8 cellular contexts compared by ENCODE assay signal in the genomic region with DNA sequence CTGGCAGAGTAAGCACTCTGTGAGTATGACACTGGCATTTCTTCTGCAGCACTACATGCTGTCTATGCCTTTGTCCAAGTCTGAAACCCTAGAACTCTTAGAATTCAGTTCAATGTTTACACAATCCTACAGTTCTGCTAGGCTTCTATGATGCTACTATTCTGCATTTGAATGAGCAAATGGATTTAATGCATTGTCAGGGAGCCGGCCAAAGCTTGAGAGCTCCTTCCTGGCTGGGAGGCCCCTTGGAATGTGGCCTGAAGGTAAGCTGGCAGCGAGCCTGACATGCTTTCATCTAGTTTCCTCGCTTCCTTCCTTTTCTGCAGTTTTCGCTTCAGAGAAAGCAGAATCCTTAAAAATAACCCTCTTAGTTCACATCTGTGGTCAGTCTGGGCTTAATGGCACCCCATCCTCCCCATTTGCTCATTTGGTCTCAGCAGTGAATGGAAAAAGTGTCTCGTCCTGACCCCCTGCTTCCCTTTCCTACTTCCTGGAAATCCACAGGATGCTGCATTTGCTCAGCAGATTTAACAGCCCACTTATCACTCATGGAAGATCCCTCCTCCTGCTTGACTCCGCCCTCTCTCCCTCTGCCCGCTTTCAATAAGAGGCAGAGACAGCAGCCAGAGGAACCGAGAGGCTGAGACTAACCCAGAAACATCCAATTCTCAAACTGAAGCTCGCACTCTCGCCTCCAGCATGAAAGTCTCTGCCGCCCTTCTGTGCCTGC. TPM values are rescaled to one million over a fixed set of nuclear protein-coding genes. Genes with fewer than 3 reads are reported as not detected.
A peak's percentile ranks its signal among the peaks of the same experiment; 100 is the strongest.
DNase-seq lines count a peak whose midpoint lies in the region; ATAC-seq, FAIRE-seq and TF ChIP-seq lines count a peak whose summit lies in the region.

Gene CCL2 (plus strand): TSS at position 635 of the 730 bp plus-strand sequence. CDS start 65 bp downstream, at position 700.

- no peak within 1 kb of the TSS for H3K4me2 ChIP-seq in HepG2 (ENCODE audit: low read depth, low read length)
- H3K4me2 ChIP-seq in K562 (ENCODE audit: insufficient read depth, low read length), result peak within 1 kb of the TSS; percentile 45; the same call in 1 of the 2 replicates

- no peaks in the 10 kb centered on the region for H3K9me3 ChIP-seq in liver (ENCODE audit: control insufficient read depth in 4 of 4, low read length in 3 of 4)
- H3K9me3 ChIP-seq in HepG2 (ENCODE audit: low read length), result no peaks in the 10 kb centered on the region
- H3K9me3 ChIP-seq in K562 (replicated peaks; ENCODE audit: control insufficient read depth, insufficient read depth, low read depth, low read length), result no peaks in the 10 kb centered on the region
- H3K9me3 ChIP-seq in gastrocnemius medialis, result no peaks in the 10 kb centered on the region

- in situ Hi-C loops in HepG2 (cut with HindIII; ENCODE audit: extremely low pct_ligation_motif_present, low pct_unique_long_range_greater_than_20kb) (no loop called here), K562 (cut with MboI) (no loop called here), gastrocnemius medialis (cut with MboI; ENCODE audit: low sequenced_read_pairs in 4 of 4) (no loop called here)

- TF ChIP-seq POLR2A in HepG2 (IDR thresholded peaks at IDR 0.05; ENCODE audit: insufficient read depth in 1 of 2, low read depth in 2 of 2, low read length in 2 of 2) (no peak), K562 (conservative IDR thresholded peaks at IDR 0.05) (no peak), gastrocnemius medialis (IDR thresholded peaks at IDR 0.05) (peak in 1 of 2 donors; percentile 63)

- no peaks in the 10 kb centered on the region for H4K20me1 ChIP-seq in HepG2 (ENCODE audit: insufficient read depth, low read length)
- H4K20me1 ChIP-seq in K562 (replicated peaks; ENCODE audit: control insufficient read depth, insufficient read depth, low read length), result peaks cover 2% of the 10 kb centered on the region; the same call in 1 of the 2 replicates

- H3K4me1 ChIP-seq in liver (ENCODE audit: control insufficient read depth in 4 of 4, insufficient read depth in 4 of 4, low read length in 3 of 4), result peaks cover 0 to 4% (median 2%) of the 10 kb centered on the region in 4 donors
- H3K4me1 ChIP-seq in HepG2 (ENCODE audit: insufficient read depth, low read length), result no peaks in the 10 kb centered on the region
- H3K4me1 ChIP-seq in K562 (replicated peaks in 1 of 2; ENCODE audit: control insufficient read depth in 2 of 2, insufficient read depth in 2 of 2, low read length in 2 of 2), result peaks cover 7 to 16% of the 10 kb centered on the region in 2 experiments; a peak in 4 of 5 replicates
- H3K4me1 ChIP-seq in gastrocnemius medialis, result peaks cover 34 to 59% of the 10 kb centered on the region in 2 donors

- 14% methylated on average over 11 of the region's 11 CpGs for WGBS in liver
- WGBS in HepG2 (ENCODE audit: low lambda C conversion rate), result 9% methylated on average over 11 of the region's 11 CpGs
- WGBS in K562 (ENCODE audit: insufficient coverage, low coverage, missing lambda C conversion rate), result 4% methylated on average over 10 of the region's 11 CpGs

- FAIRE-seq in HepG2 (lab: Jason Lieb, UNC) (no peak), K562 (lab: Jason Lieb, UNC) (peak; percentile 11)

- CTCF ChIA-PET in HepG2 (lab: Yijun Ruan, JAX; ENCODE audit: low intra/inter-chr PET ratio, low total read pairs), result no interaction called here
- CTCF ChIA-PET in K562 (lab: Yijun Ruan, JAX; ENCODE audit: low intra/inter-chr PET ratio), result no interaction called here

- TF ChIP-seq EP300 in HepG2 (IDR thresholded peaks at IDR 0.05; ENCODE audit: low read depth in 2 of 2, low read length in 2 of 2), result no peak
- no peak for TF ChIP-seq EP300 in HepG2 (CRISPR knock-in tag; IDR thresholded peaks at IDR 0.05; ENCODE audit: borderline replicate concordance)
- TF ChIP-seq EP300 in K562 (IDR thresholded peaks at IDR 0.05; ENCODE audit: low read length), result no peak

- POLR2A ChIA-PET in HepG2 (lab: Yijun Ruan, JAX), result no interaction called here
- POLR2A ChIA-PET in K562 (lab: Yijun Ruan, JAX), result interaction anchor here (1.2 kb wide), 1 partner anchor 99 kb away, joined by 4 read pairs; no protein-coding TSS in a partner anchor

- no peaks in the 10 kb centered on the region for H3K79me2 ChIP-seq in HepG2 (ENCODE audit: insufficient read depth, low read length)
- H3K79me2 ChIP-seq in K562 (ENCODE audit: control insufficient read depth, insufficient read depth, low read length), result no peaks in the 10 kb centered on the region

- BruUV-seq in HepG2 (replicated peaks; lab: Mats Ljungman, UMichigan) (no TSS peak), K562 (replicated peaks; lab: Mats Ljungman, UMichigan) (no TSS peak)

- no peak for TF ChIP-seq RAD21 in liver (IDR thresholded peaks at IDR 0.05)
- no peak for TF ChIP-seq RAD21 in HepG2 (CRISPR knock-in tag; IDR thresholded peaks at IDR 0.05)
- no peak for TF ChIP-seq RAD21 in K562 (CRISPR knock-in tag; conservative IDR thresholded peaks at IDR 0.05 in 1 of 2, IDR thresholded peaks at IDR 0.05 in 1 of 2)

- H3K27me3 ChIP-seq in liver (ENCODE audit: control insufficient read depth in 4 of 4, insufficient read depth in 4 of 4, low read length in 3 of 4) (no peaks in the 10 kb centered on the region), HepG2 (ENCODE audit: control insufficient read depth in 1 of 2, insufficient read depth in 2 of 2, low read length in 2 of 2) (no peaks in the 10 kb centered on the region), K562 (ENCODE audit: control insufficient read depth in 2 of 2, insufficient read depth in 2 of 2, low read length in 2 of 2) (peaks cover 0 to 3% of the 10 kb centered on the region in 2 experiments; a peak in 3 of 5 replicates), gastrocnemius medialis (no peaks in the 10 kb centered on the region)

- H3K36me3 ChIP-seq in liver (ENCODE audit: control insufficient read depth in 4 of 4, insufficient read depth in 3 of 4, low read depth in 1 of 4, low read length in 3 of 4) (no peaks in the 10 kb centered on the region), HepG2 (replicated peaks in 1 of 2; ENCODE audit: control insufficient read depth in 1 of 2, insufficient read depth in 2 of 2, low read length in 2 of 2) (no peaks in the 10 kb centered on the region), K562 (ENCODE audit: control insufficient read depth, insufficient read depth, low read length) (no peaks in the 10 kb centered on the region), gastrocnemius medialis (no peaks in the 10 kb centered on the region)

- no peak for DNase-seq in HepG2 (ENCODE audit: low spot score)
- DNase-seq in K562 (ENCODE audit: extremely low read depth in 1 of 4, low spot score in 3 of 4), result peak in 2 of 4 experiments; percentile 31 to 50
- peak; percentile 82 for DNase-seq in iPS DF 19.7 (ENCODE audit: low read depth, low spot score)
- DNase-seq in gastrocnemius medialis, result peak; percentile 53 to 59
- no peak for DNase-seq in SKM-1 treated with dmso at 0.1 percent for 144 hours (lab: John Stamatoyannopoulos, UW; ENCODE audit: unreplicated experiment)

- H3K9ac ChIP-seq in liver (ENCODE audit: low read depth in 1 of 2, low read length in 2 of 2) (peak within 1 kb of the TSS in 1 of 2 donors; percentile 19), HepG2 (ENCODE audit: insufficient read depth, low read depth, low read length) (no peak within 1 kb of the TSS), K562 (ENCODE audit: insufficient read depth in 1 of 2, low read depth in 2 of 2, low read length in 2 of 2) (no peak within 1 kb of the TSS)

- intact Hi-C loops in HepG2 (cut with micrococcal nuclease; ENCODE audit: unreplicated experiment), result no loop called here
- intact Hi-C loops in K562 (cut with micrococcal nuclease), result no loop called here
- intact Hi-C loops in gastrocnemius medialis (cut with DNase I; ENCODE audit: low total_unique reads), result loop anchor here (5.0 kb wide), 1 partner anchor 57 kb away; no protein-coding TSS in a partner anchor

- H3K4me3 ChIP-seq in liver (ENCODE audit: low read depth in 1 of 3, low read length in 3 of 3) (peak within 1 kb of the TSS; percentile 1 to 18 (median 16)), HepG2 (replicated peaks in 1 of 3; ENCODE audit: insufficient read depth in 1 of 3, low read depth in 2 of 3, low read length in 3 of 3) (no peak within 1 kb of the TSS), K562 (no peak within 1 kb of the TSS), gastrocnemius medialis (peak within 1 kb of the TSS; percentile 24 to 48 (median 37))

- H3K9me1 ChIP-seq in K562 (ENCODE audit: control insufficient read depth, insufficient read depth, low read length), result no peaks in the 10 kb centered on the region

- no peak for ATAC-seq in HepG2
- ATAC-seq in K562, result peak; percentile 75
- peak; percentile 27 to 34 for ATAC-seq in gastrocnemius medialis
- ATAC-seq in HG03520 (IDR thresholded peaks at IDR 0.05; ENCODE audit: unreplicated experiment), result no peak
- ATAC-seq in HG02798 (IDR thresholded peaks at IDR 0.05; ENCODE audit: poor library complexity, unreplicated experiment), result no peak

- TF ChIP-seq CTCF in liver (IDR thresholded peaks at IDR 0.05; ENCODE audit: low read depth, low read length, missing input control) (no peak), HepG2 (CRISPR knock-in tag; IDR thresholded peaks at IDR 0.05) (no peak), K562 (IDR thresholded peaks at IDR 0.05 in 2 of 3, conservative IDR thresholded peaks at IDR 0.05 in 1 of 3; ENCODE audit: insufficient read depth in 2 of 3, low read depth in 1 of 3, low read length in 3 of 3) (no peak), gastrocnemius medialis (IDR thresholded peaks at IDR 0.05 in 4 of 5, conservative IDR thresholded peaks at IDR 0.05 in 1 of 5) (no peak)

- H2AFZ ChIP-seq in HepG2 (ENCODE audit: low read length) (no peak within 1 kb of the TSS), K562 (ENCODE audit: low read depth, low read length) (peak within 1 kb of the TSS; percentile 34; the same call in 1 of the 2 replicates)

- H3K27ac ChIP-seq in liver (ENCODE audit: low read depth in 1 of 2, low read length in 2 of 2) (peak within 1 kb of the TSS; percentile 51 to 61), HepG2 (ENCODE audit: extremely low read length, insufficient read depth, low read length) (no peak within 1 kb of the TSS), K562 (ENCODE audit: extremely low read depth, low read depth, low read length) (no peak within 1 kb of the TSS), gastrocnemius medialis (peak within 1 kb of the TSS; percentile 67 to 83 (median 77))

RNA-seq across cellular contexts. Expression of gene CCL2, which starts in this region (rescaled TPM):
- total RNA-seq in liver (1 to 10 TPM; 3.5 to 6.1 TPM), HepG2 (2016; rRNA removed; fragmentation: Illumina TruSeq; extraction: Trizol) (not detected in 2 replicates), K562 (2014; rRNA removed) (0.54 and 0.82 TPM in 2 replicates), K562 (2014; rRNA removed; fragmentation: Illumina TruSeq; extraction: Trizol) (0.86 and 0.87 TPM in 2 replicates), K562 (2015; rRNA removed; fragmentation: Illumina TruSeq; extraction: Trizol) (4.4 and 5.4 TPM in 2 replicates), K562 (2021) (0.86 and 1.0 TPM in 2 replicates), gastrocnemius medialis (1 to 10 TPM; 1.1 to 5.8 (median 4.1) TPM)
- polyA plus RNA-seq in liver (1 to 10 TPM; 4.7 to 8.9 TPM), HepG2 (2011; rRNA removed) (not detected in 2 replicates), K562 (2011; rRNA removed) (0.73 and 3.2 TPM in 2 replicates), K562 (2014; fragmentation: Illumina TruSeq; extraction: Trizol) (0.88 and 1.5 TPM in 2 replicates), K562 (2014; fragmentation: Nextera tagmentation; extraction: Ambion mirVana) (1 to 10 TPM; 1.9 to 2.2 TPM), K562 (2014; rRNA removed) (0.11 and 0.61 TPM in 2 replicates)
- not detected in 2 replicates for total RNA-seq in HepG2 (2016; cell fraction: cytosol; rRNA removed; fragmentation: Illumina TruSeq; extraction: Trizol; ENCODE audit: low read depth)
- total RNA-seq in HepG2 (2016; cell fraction: insoluble cytoplasmic fraction; rRNA removed; fragmentation: Illumina TruSeq; extraction: Trizol), result not detected in 2 replicates
- not detected in 2 replicates for total RNA-seq in HepG2 (2016; cell fraction: membrane; rRNA removed; fragmentation: Illumina TruSeq; extraction: Trizol)
- total RNA-seq in HepG2 (2016; cell fraction: nucleus; rRNA removed; fragmentation: Illumina TruSeq; extraction: Trizol), result not detected in 2 replicates
- not detected in 2 replicates for polyA plus RNA-seq in HepG2 (2011; cell fraction: cytosol; rRNA removed)
- not detected in 2 replicates for polyA plus RNA-seq in HepG2 (2011; cell fraction: nucleus; rRNA removed)
- not detected in 2 replicates for polyA plus RNA-seq in HepG2 (2012)
- polyA plus RNA-seq in HepG2 (2016; cell fraction: cytosol; fragmentation: Illumina TruSeq; extraction: Trizol; ENCODE audit: low read depth), result not detected in 2 replicates
- not detected in 2 replicates for polyA plus RNA-seq in HepG2 (2016; cell fraction: insoluble cytoplasmic fraction; fragmentation: Illumina TruSeq; extraction: Trizol; ENCODE audit: low read depth)
- not detected in 2 replicates for polyA plus RNA-seq in HepG2 (2016; cell fraction: membrane; fragmentation: Illumina TruSeq; extraction: Trizol; ENCODE audit: low read depth)
- polyA plus RNA-seq in HepG2 (2016; cell fraction: nucleus; fragmentation: Illumina TruSeq; extraction: Trizol; ENCODE audit: insufficient read depth, low read depth), result not detected in 2 replicates
- polyA minus RNA-seq in HepG2 (2011; rRNA and poly(A)+ RNA removed; ENCODE audit: low replicate concordance), result 0.42 TPM in 1 of 2 replicates, not detected in the other
- not detected in 2 replicates for polyA minus RNA-seq in HepG2 (2011; cell fraction: cytosol; rRNA and poly(A)+ RNA removed)
- polyA minus RNA-seq in HepG2 (2011; cell fraction: nucleus; rRNA and poly(A)+ RNA removed), result not detected in 2 replicates
- total RNA-seq in K562 (2011; cell fraction: chromatin; rRNA removed; ENCODE audit: low replicate concordance), result 0.81 TPM in 1 of 2 replicates, not detected in the other
- total RNA-seq in K562 (2011; cell fraction: nucleolus; rRNA removed), result 0.66 and 0.67 TPM in 2 replicates
- 0.73 and 1.4 TPM in 2 replicates for total RNA-seq in K562 (2011; cell fraction: nucleoplasm; rRNA removed)
- polyA plus RNA-seq in K562 (2011; cell fraction: cytosol; rRNA removed), result 0.59 and 2.7 TPM in 2 replicates
- polyA plus RNA-seq in K562 (2011; cell fraction: nucleus; rRNA removed), result 0.73 and 4.0 TPM in 2 replicates
- polyA plus RNA-seq in K562 (2012), result 1.1 and 2.8 TPM in 2 replicates
- polyA minus RNA-seq in K562 (2011; rRNA and poly(A)+ RNA removed), result 1.1 and 2.6 TPM in 2 replicates
- polyA minus RNA-seq in K562 (2011; cell fraction: cytosol; rRNA and poly(A)+ RNA removed), result 1.6 TPM in 1 of 2 replicates, not detected in the other
- polyA minus RNA-seq in K562 (2011; cell fraction: nucleus; rRNA and poly(A)+ RNA removed), result 0.56 and 1.1 TPM in 2 replicates

Comparison
In these comparisons a context has a peak if more than half of its experiments do, and no peak if none do; other contexts are left out.
1. H3K27ac ChIP-seq: peak in liver (2 of 2) and gastrocnemius medialis (4 of 4); none in HepG2 (single experiment) and K562 (single experiment).
2. H3K4me3 ChIP-seq: peak in liver (3 of 3) and gastrocnemius medialis (4 of 4); none in HepG2 (0 of 3) and K562 (single experiment).
3. ATAC-seq: peak in K562 (single experiment) and gastrocnemius medialis (2 of 2); none in HepG2 (single experiment), HG03520 (single experiment) and HG02798 (single experiment).
4. DNase-seq: peak in iPS DF 19.7 (single experiment) and gastrocnemius medialis (2 of 2); none in HepG2 (single experiment) and SKM-1 treated with dmso at 0.1 percent for 144 hours (single experiment).